ENCODE assay signal across 28 cellular contexts in genomic region chr14:84575681-84576080, GRCh38.
"Had no signal": no experiment of that assay in that cellular context is flagged by ENCODE, and none has a peak within 500 bp of the region (broad histone marks: within the 10 kb centered on the region; RNA-seq: fewer than 3 reads in every experiment).

No MANE protein-coding gene starts in this region.

- H3K4me1 ChIP-seq: colonic mucosa had no signal

- FAIRE-seq: frontal cortex had no signal

- H3K27me3 ChIP-seq: body of pancreas, colonic mucosa, dorsolateral prefrontal cortex had no signal

- ATAC-seq: activated CD4-positive, CD25-positive, alpha-beta regulatory T cell treated with anti-CD3 and anti-CD28 coated beads, Interleukin-2, amount 50 U/mL, for 24 hours; activated CD8-positive, alpha-beta T cell treated with anti-CD3 and anti-CD28 coated beads for 36 hours; activated T-cell treated with anti-CD3 and anti-CD28 coated beads, Interleukin-2, amount 50 U/mL, for 4 hours; activated T-helper 17 cell treated with anti-CD3 and anti-CD28 coated beads, Interleukin-2, amount 50 U/mL, for 72 hours; body of pancreas; esophagus mucosa had no signal

- H3K9me3 ChIP-seq: body of pancreas, colonic mucosa had no signal

- H3K36me3 ChIP-seq: colonic mucosa, WERI-Rb-1 had no signal

- H3K27ac ChIP-seq: body of pancreas, colonic mucosa, dorsolateral prefrontal cortex, WERI-Rb-1 had no signal

- DNase-seq: activated B cell treated with CpG ODN at 0.5 μM for 24 hours; activated CD4-positive, alpha-beta T cell treated with anti-CD3 and anti-CD28 coated beads for 48 hours; activated CD4-positive, alpha-beta T cell treated with anti-CD3 and anti-CD28 coated beads, Interleukin-2, amount 50 U/mL, for 1 hour; activated CD4-positive, alpha-beta T cell treated with anti-CD3 and anti-CD28 coated beads, Interleukin-2, amount 50 U/mL, for 48 hours; activated CD8-positive, alpha-beta memory T cell treated with anti-CD3 and anti-CD28 coated beads for 24 hours; activated CD8-positive, alpha-beta T cell treated with anti-CD3 and anti-CD28 coated beads for 36 hours; activated effector memory CD4-positive, alpha-beta T cell treated with Interleukin-2 at 50 U/mL for 16 hours; activated gamma-delta T cell treated with Interleukin-2 at 50 U/mL for 16 hours; activated naive CD4-positive, alpha-beta T cell treated with anti-CD3 and anti-CD28 coated beads, Interleukin-2, amount 50 U/mL, for 16 hours; activated naive CD4-positive, alpha-beta T cell treated with Interleukin-2 at 50 U/mL for 16 hours; activated T-cell treated with anti-CD3 and anti-CD28 coated beads, Interleukin-2, amount 50 U/mL, for 4 hours; amniotic stem cell; aorta; body of pancreas; central memory CD4-positive, alpha-beta T cell; cerebellar nuclear complex; colonic mucosa; dorsolateral prefrontal cortex; effector memory CD4-positive, alpha-beta T cell; endodermal cell; foreskin fibroblast; head of caudate nucleus; T-helper 2 cell; WERI-Rb-1 had no signal

- H3K4me3 ChIP-seq: body of pancreas, colonic mucosa, dorsolateral prefrontal cortex had no signal
